In the genomic region with DNA sequence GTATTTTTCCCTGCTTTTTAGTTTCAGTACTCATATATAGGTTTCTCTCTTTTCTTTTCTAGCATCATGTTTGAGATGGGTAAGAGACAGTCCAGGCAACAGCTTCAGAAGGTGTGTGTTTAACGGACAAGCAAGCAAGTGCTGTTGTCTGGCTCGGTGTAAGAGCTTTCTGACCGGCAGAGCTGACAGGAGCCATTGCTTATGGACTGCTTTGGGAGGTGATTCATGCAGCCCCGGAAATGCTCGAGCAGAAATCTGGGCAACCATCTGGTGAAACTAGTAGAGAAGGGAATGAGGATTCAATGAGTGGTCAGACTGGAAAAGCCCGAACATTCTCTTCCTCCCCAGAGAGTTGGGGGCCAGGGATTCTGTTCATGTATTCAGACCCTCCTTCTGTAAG, we compare ENCODE assay signal across 26 cellular contexts. TPM values are rescaled to one million over a fixed set of nuclear protein-coding genes. Genes with fewer than 3 reads are reported as not detected.
A peak's percentile ranks its signal among the peaks of the same experiment; 100 is the strongest.
DNase-seq lines count a peak whose midpoint lies in the region; ATAC-seq and TF ChIP-seq lines count a peak whose summit lies in the region.
"Had no signal": no experiment of that assay in that cellular context is flagged by ENCODE, and none has a peak within 500 bp of the region (broad histone marks: within the 10 kb centered on the region; RNA-seq: fewer than 3 reads in every experiment).

No MANE protein-coding gene starts in this region.

- CTCF ChIA-PET in MCF 10A (lab: Yijun Ruan, JAX), result interaction anchor here (0.6 to 0.9 kb wide), 2 partner anchors 13 to 842 kb away, joined by 3 read pairs; no protein-coding TSS in a partner anchor
- CTCF ChIA-PET in mammary epithelial cell (lab: Charles Lee; ENCODE audit: low non-redundant PET), result no interaction called here

- H3K9ac ChIP-seq in mammary epithelial cell (ENCODE audit: insufficient read depth, low read length) (no peak overlapping the region), adipocyte (ENCODE audit: low read length) (no peak overlapping the region)

- WGBS in mammary epithelial cell (ENCODE audit: low coverage, missing lambda C conversion rate), result 59% methylated on average over 6 of the region's 6 CpGs

- H3K36me3 Mint-ChIP-seq in MCF 10A (ENCODE audit: insufficient read depth, unreplicated experiment), result no peaks in the 10 kb centered on the region
- H3K36me3 Mint-ChIP-seq: activated CD4-positive, alpha-beta memory T cell treated with anti-CD3 and anti-CD28 coated beads for 36 hours; IgD-negative memory B cell had no signal

- H3K27ac ChIP-seq in mammary epithelial cell (ENCODE audit: insufficient read depth, low read depth, low read length), result no peak overlapping the region
- peak overlapping the region in 1 of 2 donors; percentile 31 for H3K27ac ChIP-seq in thoracic aorta

- ATAC-seq in thoracic aorta (ENCODE audit: insufficient number of reproducible peaks, low FRiP score, low read depth) (peak; percentile 21), GM21529 (IDR thresholded peaks at IDR 0.05; ENCODE audit: unreplicated experiment) (no peak)
- ATAC-seq: effector memory CD8-positive, alpha-beta T cell had no signal

- H3K4me3 Mint-ChIP-seq in MCF 10A (ENCODE audit: unreplicated experiment), result no peak overlapping the region
- H3K4me3 Mint-ChIP-seq: activated CD4-positive, alpha-beta memory T cell treated with anti-CD3 and anti-CD28 coated beads for 36 hours; CD4-positive, alpha-beta T cell; effector memory CD8-positive, alpha-beta T cell; IgD-negative memory B cell had no signal

- H3K27me3 ChIP-seq in mammary epithelial cell (ENCODE audit: insufficient read depth, low read length) (no peaks in the 10 kb centered on the region), adipocyte (replicated peaks; ENCODE audit: control insufficient read depth, insufficient read depth, low read length) (peaks cover 28% of the 10 kb centered on the region), thoracic aorta (replicated peaks; ENCODE audit: insufficient read depth) (no peaks in the 10 kb centered on the region)
- H3K27me3 ChIP-seq: ascending aorta had no signal

- H3K36me3 ChIP-seq in mammary epithelial cell (ENCODE audit: insufficient read depth, low read length) (no peaks in the 10 kb centered on the region), adipocyte (ENCODE audit: control insufficient read depth, insufficient read depth, low read length, severe bottlenecking) (no peaks in the 10 kb centered on the region), thoracic aorta (no peaks in the 10 kb centered on the region)
- H3K36me3 ChIP-seq: ascending aorta, HAP-1 had no signal

- peaks cover 5% of the 10 kb centered on the region for H3K4me1 Mint-ChIP-seq in MCF 10A (ENCODE audit: insufficient read depth, unreplicated experiment)
- H3K4me1 Mint-ChIP-seq: IgD-negative memory B cell had no signal

- dilution Hi-C loops in mammary epithelial cell (cut with HindIII; ENCODE audit: low sequenced_read_pairs), result no loop called here

- H3K4me2 ChIP-seq in mammary epithelial cell (ENCODE audit: insufficient read depth, low read depth, low read length), result no peak overlapping the region

- DNase-seq in MCF 10A (ENCODE audit: unreplicated experiment) (peak; percentile 32), mammary epithelial cell (no peak), LHCN-M2 (ENCODE audit: low read depth) (peak; percentile 0), adipocyte (ENCODE audit: low read depth) (peak; percentile 3), thoracic aorta (ENCODE audit: low spot score) (no peak), GM13976 (ENCODE audit: low spot score) (no peak)
- no peak for DNase-seq in activated effector memory CD4-positive, alpha-beta T cell treated with Interleukin-2 at 50 U/mL for 16 hours
- DNase-seq: activated CD4-positive, alpha-beta memory T cell treated with anti-CD3 and anti-CD28 coated beads for 36 hours; activated naive CD4-positive, alpha-beta T cell treated with anti-CD3 and anti-CD28 coated beads, Interleukin-2, amount 50 U/mL, for 16 hours; activated T-cell treated with anti-CD3 and anti-CD28 coated beads, Interleukin-2, amount 50 U/mL, for 1 hour; CD4-positive, alpha-beta T cell; DND-41; effector memory CD8-positive, alpha-beta T cell; head of caudate nucleus; MV-4-11; NCI-H2029; NCI-H446; SIG-M5; T-helper 2 cell had no signal

- no peaks in the 10 kb centered on the region for H4K20me1 ChIP-seq in mammary epithelial cell (ENCODE audit: insufficient read depth, low read length)

- no peaks in the 10 kb centered on the region for H3K79me2 ChIP-seq in mammary epithelial cell (ENCODE audit: insufficient read depth, low read length)

- intact Hi-C loops in MCF 10A (cut with micrococcal nuclease) (no loop called here), mammary epithelial cell (cut with micrococcal nuclease) (no loop called here)

- no peak overlapping the region for H2AFZ ChIP-seq in mammary epithelial cell (ENCODE audit: low read depth, low read length)

- H3K9me3 ChIP-seq in mammary epithelial cell (replicated peaks; ENCODE audit: insufficient read depth, low read length), result no peaks in the 10 kb centered on the region
- no peaks in the 10 kb centered on the region for H3K9me3 ChIP-seq in adipocyte (ENCODE audit: control insufficient read depth, low read length)
- no peaks in the 10 kb centered on the region for H3K9me3 ChIP-seq in thoracic aorta
- H3K9me3 ChIP-seq: ascending aorta, HAP-1 had no signal

- no peak overlapping the region for H3K4me3 ChIP-seq in mammary epithelial cell (replicated peaks in 1 of 3; ENCODE audit: insufficient read depth in 1 of 3, low read depth in 2 of 3, low read length in 3 of 3)
- H3K4me3 ChIP-seq in adipocyte (ENCODE audit: low read length), result no peak overlapping the region
- H3K4me3 ChIP-seq in thoracic aorta, result no peak overlapping the region
- H3K4me3 ChIP-seq: ascending aorta, HAP-1 had no signal

- BruUV-seq in MCF 10A (replicated peaks; lab: Mats Ljungman, UMichigan), result no TSS peak
- BruUV-seq in mammary epithelial cell (replicated peaks; lab: Mats Ljungman, UMichigan), result no TSS peak

- TF ChIP-seq CTCF in MCF 10A (IDR thresholded peaks at IDR 0.05; ENCODE audit: unreplicated experiment) (no peak), mammary epithelial cell (conservative IDR thresholded peaks at IDR 0.05 in 1 of 2, IDR thresholded peaks at IDR 0.05 in 1 of 2; ENCODE audit: extremely low read depth in 1 of 2, insufficient read depth in 1 of 2, low read depth in 1 of 2, low read length in 2 of 2) (no peak), thoracic aorta (IDR thresholded peaks at IDR 0.05) (no peak), GM13976 (IDR thresholded peaks at IDR 0.05; ENCODE audit: borderline replicate concordance, control extremely low read depth, extremely low read depth, insufficient read depth, missing control alignments) (no peak)

- in situ Hi-C loops in mammary epithelial cell (cut with MboI; ENCODE audit: low sequenced_read_pairs in 2 of 2), result no loop called here
- in situ Hi-C loops in GM13976 (cut with MboI; ENCODE audit: low sequenced_read_pairs, unreplicated experiment), result no loop called here

- no peaks in the 10 kb centered on the region for H3K4me1 ChIP-seq in mammary epithelial cell (ENCODE audit: insufficient read depth, low read length)
- no peaks in the 10 kb centered on the region for H3K4me1 ChIP-seq in adipocyte (ENCODE audit: control insufficient read depth, insufficient read depth, low read length)
- H3K4me1 ChIP-seq in thoracic aorta (ENCODE audit: control insufficient read depth in 1 of 2, low read depth in 2 of 2), result peaks cover 0 to 14% of the 10 kb centered on the region in 2 donors
- H3K4me1 ChIP-seq: ascending aorta had no signal

- no peaks in the 10 kb centered on the region for H3K9me3 Mint-ChIP-seq in MCF 10A (ENCODE audit: unreplicated experiment)
- H3K9me3 Mint-ChIP-seq: activated CD4-positive, alpha-beta memory T cell treated with anti-CD3 and anti-CD28 coated beads for 36 hours; CD4-positive, alpha-beta T cell; effector memory CD8-positive, alpha-beta T cell; IgD-negative memory B cell had no signal

- peaks cover 76% of the 10 kb centered on the region for H3K27me3 Mint-ChIP-seq in MCF 10A (ENCODE audit: insufficient read depth, unreplicated experiment)

- POLR2A ChIA-PET in MCF 10A (lab: Yijun Ruan, JAX), result no interaction called here

- no peak overlapping the region for H3K27ac Mint-ChIP-seq in MCF 10A (ENCODE audit: low read depth, unreplicated experiment)
- H3K27ac Mint-ChIP-seq: activated CD4-positive, alpha-beta memory T cell treated with anti-CD3 and anti-CD28 coated beads for 36 hours; CD4-positive, alpha-beta T cell; effector memory CD8-positive, alpha-beta T cell; IgD-negative memory B cell had no signal

RNA-seq across cellular contexts. Expression of gene TUNAR, which starts 24.4 kb away (rescaled TPM):
- total RNA-seq in MCF 10A (2022) (not detected in 2 replicates), mammary epithelial cell (not detected), LHCN-M2 (2014; rRNA removed) (0.06 TPM in 1 of 2 replicates, not detected in the other), thoracic aorta (not detected)
- not detected for polyA plus RNA-seq in mammary epithelial cell
- polyA minus RNA-seq in mammary epithelial cell, result not detected
- polyA plus RNA-seq in LHCN-M2 (2012), result not detected
- total RNA-seq: A673; activated CD4-positive, alpha-beta memory T cell treated with anti-CD3 and anti-CD28 coated beads for 36 hours; ascending aorta; CD4-positive, alpha-beta T cell; subcutaneous adipose tissue had no signal
- polyA plus RNA-seq: IgD-negative memory B cell, liver had no signal

Comparison
In these comparisons a context has a peak if more than half of its experiments do, and no peak if none do; other contexts are left out.
1. DNase-seq: peak in MCF 10A (single experiment), LHCN-M2 (single experiment) and adipocyte (single experiment); none in mammary epithelial cell (single experiment), thoracic aorta (single experiment), activated effector memory CD4-positive, alpha-beta T cell treated with Interleukin-2 at 50 U/mL for 16 hours (single experiment) and GM13976 (single experiment).